ENCODE assay signal across 8 cellular contexts in the genomic region with DNA sequence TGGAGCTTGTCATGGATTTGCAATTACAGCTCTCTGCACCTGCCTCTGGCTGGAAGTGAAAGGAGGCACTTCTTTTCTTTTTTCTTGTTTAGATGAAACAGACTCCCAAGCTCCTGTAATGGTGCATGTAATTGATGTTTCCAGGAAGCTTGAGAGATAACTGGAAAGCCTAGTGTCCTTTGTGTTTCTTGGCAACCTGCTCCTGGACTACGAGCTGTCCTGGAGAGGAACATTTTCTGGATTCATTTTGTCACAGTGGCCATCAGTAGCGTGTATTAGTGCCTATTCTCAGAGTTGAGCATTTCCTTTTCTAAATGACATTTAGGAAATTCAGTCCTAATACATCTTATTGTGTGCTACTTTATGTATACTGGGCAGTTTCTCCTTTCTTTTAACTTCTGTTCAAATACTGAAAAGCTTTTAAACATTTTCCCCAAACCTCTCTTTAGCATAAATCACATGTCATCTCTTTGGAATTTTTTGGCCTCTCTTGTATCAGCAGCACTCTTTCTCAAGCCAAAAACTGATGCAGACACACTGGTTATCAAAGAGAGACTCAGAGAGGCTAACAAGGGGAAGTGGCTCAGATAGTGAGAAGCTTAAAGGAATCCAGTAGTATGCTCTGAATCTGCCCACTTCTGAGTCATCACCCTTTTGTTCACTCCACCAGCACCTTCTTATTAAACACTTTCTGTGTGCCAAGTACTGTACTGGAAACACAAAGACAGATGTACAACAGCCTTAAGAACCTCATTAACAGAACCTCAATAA.
DNase-seq lines count a peak whose midpoint lies in the region; ATAC-seq, FAIRE-seq and TF ChIP-seq lines count a peak whose summit lies in the region.

No MANE protein-coding gene starts in this region.

- FAIRE-seq in HTR-8/SVneo (lab: Jason Lieb, UNC) = no peak

- H3K27ac ChIP-seq in left lung = no peak overlapping the region
- H3K27ac ChIP-seq in vagina = no peak overlapping the region

- TF ChIP-seq POLR2A in vagina (IDR thresholded peaks at IDR 0.05) = no peak

- TF ChIP-seq CTCF in AG10803 (conservative IDR thresholded peaks at IDR 0.05; ENCODE audit: low read length) = no peak
- no peak for TF ChIP-seq CTCF in astrocyte of the spinal cord (IDR thresholded peaks at IDR 0.05; ENCODE audit: low read depth, low read length)
- no peak for TF ChIP-seq CTCF in left lung (IDR thresholded peaks at IDR 0.05)
- no peak for TF ChIP-seq CTCF in vagina (IDR thresholded peaks at IDR 0.05)

- no peaks in the 10 kb centered on the region for H3K9me3 ChIP-seq in left lung
- H3K9me3 ChIP-seq in vagina = no peaks in the 10 kb centered on the region

- H3K4me1 ChIP-seq in left lung = peaks cover 0 to 5% of the 10 kb centered on the region in 2 donors
- H3K4me1 ChIP-seq in vagina = peaks cover 22% of the 10 kb centered on the region

- no peaks in the 10 kb centered on the region for H3K27me3 ChIP-seq in left lung
- H3K27me3 ChIP-seq in vagina = no peaks in the 10 kb centered on the region

- in situ Hi-C loops in astrocyte of the spinal cord (cut with HindIII; ENCODE audit: low sequenced_read_pairs) = no loop called here

- ATAC-seq in left lung (peak; percentile 72), GM18870 (IDR thresholded peaks at IDR 0.05; ENCODE audit: unreplicated experiment) (no peak)

- intact Hi-C loops in left lung (cut with DNase I) = no loop called here
- intact Hi-C loops in vagina (cut with DNase I) = no loop called here

- peaks cover 0 to 8% of the 10 kb centered on the region in 2 donors for H3K36me3 ChIP-seq in left lung
- no peaks in the 10 kb centered on the region for H3K36me3 ChIP-seq in vagina

- DNase-seq in AG10803 (ENCODE audit: low read depth) (peak; percentile 92), HTR-8/SVneo (ENCODE audit: insufficient read length, low spot score) (peak; percentile 38), astrocyte of the spinal cord (ENCODE audit: low read depth, low spot score) (peak; percentile 88), left lung (no peak), activated gamma-delta T cell treated with Interleukin-2 at 50 U/mL for 16 hours (no peak), midbrain (lab: John Stamatoyannopoulos, UW) (no peak), vagina (ENCODE audit: extremely low spot score in 2 of 2) (no peak)

- H3K4me3 ChIP-seq in AG10803 (ENCODE audit: low read length) = no peak overlapping the region
- H3K4me3 ChIP-seq in astrocyte of the spinal cord (ENCODE audit: low read depth, low read length) = no peak overlapping the region
- H3K4me3 ChIP-seq in left lung = no peak overlapping the region
- no peak overlapping the region for H3K4me3 ChIP-seq in vagina

Comparison
In these comparisons a context has a peak if more than half of its experiments do, and no peak if none do; other contexts are left out.
1. DNase-seq: peak in AG10803 (single experiment), HTR-8/SVneo (single experiment) and astrocyte of the spinal cord (single experiment); none in left lung (0 of 2), activated gamma-delta T cell treated with Interleukin-2 at 50 U/mL for 16 hours (single experiment), midbrain (single experiment) and vagina (0 of 2).